ENCODE assay signal across 22 cellular contexts in the genomic region with DNA sequence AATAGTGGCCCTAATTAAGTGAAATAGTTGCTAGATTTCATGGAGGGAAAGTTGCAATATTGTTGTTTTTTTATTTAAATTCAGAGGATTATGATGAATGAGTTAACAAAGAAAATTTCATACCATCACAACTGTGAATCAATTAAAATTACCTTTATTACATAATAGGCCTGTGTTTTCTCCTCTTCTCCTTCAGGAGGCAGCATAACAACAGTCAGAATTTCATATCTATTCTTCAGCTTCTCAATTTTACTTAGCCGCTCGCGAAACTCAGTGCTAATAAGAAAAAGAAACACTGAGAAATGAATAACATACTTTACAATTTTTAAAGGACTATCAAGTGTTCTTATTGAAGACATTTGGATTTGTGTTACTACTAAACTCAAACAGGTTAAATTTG. TPM values are rescaled to one million over a fixed set of nuclear protein-coding genes. Genes with fewer than 3 reads are reported as not detected.
DNase-seq lines count a peak whose midpoint lies in the region; ATAC-seq, FAIRE-seq and TF ChIP-seq lines count a peak whose summit lies in the region.
"Had no signal": no experiment of that assay in that cellular context is flagged by ENCODE, and none has a peak within 500 bp of the region (broad histone marks: within the 10 kb centered on the region; RNA-seq: fewer than 3 reads in every experiment).

No MANE protein-coding gene starts in this region.

- H3K36me3 Mint-ChIP-seq in HFFc6 (ENCODE audit: low read depth): no peaks in the 10 kb centered on the region

- H3K27me3 Mint-ChIP-seq in HFFc6 (ENCODE audit: insufficient read depth): peaks cover 9% of the 10 kb centered on the region; the same call in 1 of the 2 replicates

- intact Hi-C loops in Panc1 (cut with micrococcal nuclease; ENCODE audit: unreplicated experiment): loop anchor here (10.0 kb wide), 1 partner anchor 163 kb away; no protein-coding TSS in a partner anchor

- H3K4me1 ChIP-seq in Panc1 (ENCODE audit: control insufficient read depth, insufficient read depth, low read length): no peaks in the 10 kb centered on the region
- H3K4me1 ChIP-seq: lower lobe of right lung, parathyroid adenoma had no signal

- H3K4me3 Mint-ChIP-seq in HFFc6: no peak overlapping the region
- H3K4me3 Mint-ChIP-seq: activated CD4-positive, alpha-beta T cell treated with anti-CD3 and anti-CD28 coated beads for 36 hours; activated naive CD4-positive, alpha-beta T cell treated with anti-CD3 and anti-CD28 coated beads, Interleukin-2, amount 10 ng/mL, durations not matched to agents 7 days and 5 days; CD4-positive, alpha-beta T cell; immature natural killer cell had no signal

- in situ Hi-C loops in Panc1 (cut with HindIII; ENCODE audit: low pct_unique_long_range_greater_than_20kb, low sequenced_read_pairs): no loop called here

- no TSS peak for BruUV-seq in Panc1 (replicated peaks; lab: Mats Ljungman, UMichigan)

- no peak for ATAC-seq in Panc1
- no peak for ATAC-seq in HG02763 (IDR thresholded peaks at IDR 0.05; ENCODE audit: unreplicated experiment)
- ATAC-seq: lower lobe of right lung had no signal

- FAIRE-seq in D721Med (lab: Jason Lieb, UNC): no peak
- FAIRE-seq in GM19239 (lab: Jason Lieb, UNC): no peak
- FAIRE-seq: GM12892, H54, small intestine had no signal

- CTCF ChIA-PET in Panc1 (lab: Charles Lee): no interaction called here

- TF ChIP-seq CTCF in D721Med (IDR thresholded peaks at IDR 0.05; ENCODE audit: insufficient read depth, missing control alignments): peak; percentile 9
- TF ChIP-seq CTCF in HFFc6 (IDR thresholded peaks at IDR 0.05): peak; percentile 51
- peak; percentile 45; the same call in 1 of the 2 replicates for TF ChIP-seq CTCF in Panc1 (IDR thresholded peaks at IDR 0.05)
- peak; percentile 30 for TF ChIP-seq CTCF in fibroblast of villous mesenchyme (IDR thresholded peaks at IDR 0.05; ENCODE audit: insufficient read depth, low read depth, low read length)

- H3K27ac Mint-ChIP-seq in HFFc6: no peak overlapping the region
- H3K27ac Mint-ChIP-seq: activated CD4-positive, alpha-beta T cell treated with anti-CD3 and anti-CD28 coated beads for 36 hours; activated naive CD4-positive, alpha-beta T cell treated with anti-CD3 and anti-CD28 coated beads, Interleukin-2, amount 10 ng/mL, durations not matched to agents 7 days and 5 days; CD4-positive, alpha-beta T cell; immature natural killer cell had no signal

- peaks cover 7% of the 10 kb centered on the region for H3K4me1 Mint-ChIP-seq in HFFc6 (ENCODE audit: low read depth)
- H3K4me1 Mint-ChIP-seq: activated naive CD4-positive, alpha-beta T cell treated with anti-CD3 and anti-CD28 coated beads, Interleukin-2, amount 10 ng/mL, durations not matched to agents 7 days and 5 days; immature natural killer cell had no signal

- POLR2A ChIA-PET in Panc1 (lab: Charles Lee): no interaction called here

- no peaks in the 10 kb centered on the region for H3K9me3 ChIP-seq in Panc1 (ENCODE audit: control insufficient read depth, insufficient read depth, low read depth, low read length)
- H3K9me3 ChIP-seq: lower lobe of right lung had no signal

- H3K27ac ChIP-seq in Panc1 (ENCODE audit: low read length): no peak overlapping the region
- H3K27ac ChIP-seq: epithelial cell of prostate, lower lobe of right lung, parathyroid adenoma had no signal

- peaks cover 18% of the 10 kb centered on the region for H3K27me3 ChIP-seq in Panc1 (ENCODE audit: control insufficient read depth, insufficient read depth, low read length)

- H3K4me3 ChIP-seq in Panc1 (ENCODE audit: low read depth in 2 of 2, low read length in 2 of 2) (no peak overlapping the region), fibroblast of villous mesenchyme (ENCODE audit: low read depth, low read length) (no peak overlapping the region)
- H3K4me3 ChIP-seq: lower lobe of right lung had no signal

- no peak for DNase-seq in D721Med (ENCODE audit: insufficient read length, low spot score)
- no peak for DNase-seq in HFFc6
- DNase-seq in Panc1 (ENCODE audit: low read depth, low spot score): no peak
- peak; percentile 3 for DNase-seq in fibroblast of villous mesenchyme (ENCODE audit: low read depth)
- no peak for DNase-seq in hepatic stellate cell (ENCODE audit: low spot score)
- no peak for DNase-seq in GM19239 (ENCODE audit: insufficient read length, low spot score)
- DNase-seq: activated CD4-positive, alpha-beta T cell treated with anti-CD3 and anti-CD28 coated beads for 36 hours; activated CD8-positive, alpha-beta memory T cell treated with anti-CD3 and anti-CD28 coated beads, Interleukin-2, amount 50 U/mL, for 4 hours; activated naive CD4-positive, alpha-beta T cell treated with anti-CD3 and anti-CD28 coated beads, Interleukin-2, amount 10 ng/mL, durations not matched to agents 7 days and 5 days; CD4-positive, alpha-beta T cell; cortex of kidney; immature natural killer cell; lower lobe of right lung; NCI-H1092; NCI-H2227 treated with DMSO at 0.1 percent for 48 hours; SIG-M5; small intestine had no signal

- H3K36me3 ChIP-seq in Panc1 (ENCODE audit: control insufficient read depth, insufficient read depth, low read length): no peaks in the 10 kb centered on the region

- H3K9me3 Mint-ChIP-seq in HFFc6: no peaks in the 10 kb centered on the region
- H3K9me3 Mint-ChIP-seq: activated naive CD4-positive, alpha-beta T cell treated with anti-CD3 and anti-CD28 coated beads, Interleukin-2, amount 10 ng/mL, durations not matched to agents 7 days and 5 days; CD4-positive, alpha-beta T cell had no signal

RNA-seq across cellular contexts. Expression of gene TTC14, which starts 29.4 kb away (rescaled TPM):
- total RNA-seq in HFFc6 (2021; fragmentation: NEBNext Ultra II Directional; extraction: Animal tissue kit (Norgen Biotek cat#: 25700)): 10 to 100 TPM; 25.5 to 30.4 (median 27.2) TPM
- total RNA-seq in Panc1 (2021; ENCODE audit: unreplicated experiment) (71.4 TPM), fibroblast of villous mesenchyme (19.0 and 29.4 TPM in 2 replicates)
- 26.2 TPM for polyA plus RNA-seq in Panc1 (2012; ENCODE audit: insufficient read length)

RNA-seq across cellular contexts. Expression of gene CCDC39, which starts 48.0 kb away (rescaled TPM):
- total RNA-seq in HFFc6 (2021; fragmentation: NEBNext Ultra II Directional; extraction: Animal tissue kit (Norgen Biotek cat#: 25700)): not detected
- total RNA-seq in Panc1 (2021; ENCODE audit: unreplicated experiment) (not detected), fibroblast of villous mesenchyme (under 0.01 TPM in 1 of 2 replicates, not detected in the other)
- polyA plus RNA-seq in Panc1 (2012; ENCODE audit: insufficient read length): 0.71 TPM
- total RNA-seq: activated CD4-positive, alpha-beta T cell treated with anti-CD3 and anti-CD28 coated beads for 36 hours; CD4-positive, alpha-beta T cell had no signal
- polyA plus RNA-seq: immature natural killer cell had no signal
